In the genomic region with DNA sequence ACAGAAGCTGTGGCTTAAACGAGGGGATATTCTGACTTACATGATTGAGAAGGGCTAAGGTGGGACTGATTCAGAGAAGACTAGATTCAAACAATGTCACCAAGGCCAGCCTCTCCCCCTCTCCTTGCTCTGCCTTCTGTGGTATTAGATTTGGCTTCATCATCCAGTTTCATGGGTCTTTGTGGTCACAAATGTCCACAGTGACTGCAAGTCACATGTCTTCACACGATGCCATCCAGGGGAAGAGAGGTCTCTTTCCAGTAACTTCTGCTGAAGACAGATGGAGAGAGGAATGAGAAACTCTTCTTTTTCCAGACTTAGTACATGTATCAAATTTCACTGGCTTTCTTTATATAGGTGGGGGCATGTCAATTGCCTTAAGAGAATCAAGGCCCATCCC, we compare ENCODE assay signal across 1 cellular context.
TF ChIP-seq lines count a peak whose summit lies in the region.

No MANE protein-coding gene starts in this region.

TF ChIP-seq in IMR-90, 13 proteins besides CTCF, POLR2A, EP300 and RAD21 (continued from another document):
- TF ChIP-seq NFE2L2 (IDR thresholded peaks at IDR 0.05; ENCODE audit: low read depth, low read length) = no peak
- no peak for TF ChIP-seq MAZ (IDR thresholded peaks at IDR 0.05; ENCODE audit: borderline replicate concordance, low read depth, low read length)
- no peak for TF ChIP-seq FOS (IDR thresholded peaks at IDR 0.05; ENCODE audit: low read depth, low read length)
- no peak for TF ChIP-seq MXI1 (IDR thresholded peaks at IDR 0.05; ENCODE audit: borderline replicate concordance, low read depth, low read length)
- TF ChIP-seq BHLHE40 (IDR thresholded peaks at IDR 0.05; ENCODE audit: low read depth, low read length) = no peak
- TF ChIP-seq RFX5 (IDR thresholded peaks at IDR 0.05; ENCODE audit: low read depth, low read length) = no peak
- TF ChIP-seq, protein P1, sequence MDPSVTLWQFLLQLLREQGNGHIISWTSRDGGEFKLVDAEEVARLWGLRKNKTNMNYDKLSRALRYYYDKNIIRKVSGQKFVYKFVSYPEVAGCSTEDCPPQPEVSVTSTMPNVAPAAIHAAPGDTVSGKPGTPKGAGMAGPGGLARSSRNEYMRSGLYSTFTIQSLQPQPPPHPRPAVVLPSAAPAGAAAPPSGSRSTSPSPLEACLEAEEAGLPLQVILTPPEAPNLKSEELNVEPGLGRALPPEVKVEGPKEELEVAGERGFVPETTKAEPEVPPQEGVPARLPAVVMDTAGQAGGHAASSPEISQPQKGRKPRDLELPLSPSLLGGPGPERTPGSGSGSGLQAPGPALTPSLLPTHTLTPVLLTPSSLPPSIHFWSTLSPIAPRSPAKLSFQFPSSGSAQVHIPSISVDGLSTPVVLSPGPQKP (IDR thresholded peaks at IDR 0.05; ENCODE audit: borderline replicate concordance, low read depth, low read length) = no peak
TF ChIP-seq in IMR-90: peak in this region for 0.
